ENCODE assay signal across 18 cellular contexts in the genomic region with DNA sequence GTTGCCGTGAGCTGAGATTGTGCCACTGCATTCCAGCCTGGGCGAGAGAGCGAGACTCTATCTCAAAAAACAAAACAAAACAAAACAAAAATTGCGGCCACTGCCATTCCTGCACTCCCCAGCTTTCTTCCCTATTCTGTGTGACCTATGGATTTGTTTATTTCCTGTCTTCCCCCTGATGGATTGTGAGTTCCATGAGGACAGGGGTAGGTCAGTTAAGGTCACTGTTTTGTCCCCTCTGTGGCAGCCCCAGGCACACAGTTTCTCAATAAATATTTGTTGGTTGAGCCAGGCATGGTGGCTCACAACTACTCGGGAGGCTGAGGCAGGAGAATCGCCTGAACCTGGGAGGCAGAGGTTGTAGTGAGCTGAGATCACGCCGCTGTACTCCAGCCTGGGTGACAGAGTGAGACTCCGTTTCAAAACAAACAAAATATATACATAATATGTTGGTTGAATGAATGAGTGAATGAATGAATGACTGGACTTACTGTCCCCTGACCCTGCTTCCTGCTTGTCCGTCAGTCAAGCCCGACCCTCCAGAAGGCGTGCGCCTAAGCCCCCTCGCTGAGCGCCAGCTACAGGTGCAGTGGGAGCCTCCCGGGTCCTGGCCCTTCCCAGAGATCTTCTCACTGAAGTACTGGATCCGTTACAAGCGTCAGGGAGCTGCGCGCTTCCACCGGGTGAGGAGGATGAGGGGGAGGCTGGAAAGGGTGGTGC. TPM values are rescaled to one million over a fixed set of nuclear protein-coding genes. Genes with fewer than 3 reads are reported as not detected.
DNase-seq lines count a peak whose midpoint lies in the region; ATAC-seq lines count a peak whose summit lies in the region.
"Had no signal": no experiment of that assay in that cellular context is flagged by ENCODE, and none has a peak within 500 bp of the region (broad histone marks: within the 10 kb centered on the region; RNA-seq: fewer than 3 reads in every experiment).

No MANE protein-coding gene starts in this region.

- no peak overlapping the region for H3K4me3 Mint-ChIP-seq in activated T-helper 1 cell treated with anti-CD3 and anti-CD28 coated beads, Interleukin-12 subunit alpha, Interleukin-12 subunit beta, Interleukin-2, Interleukin-4 antibody, amounts not matched to agents 30 ng/mL and 10 ng/mL and 1 ng/mL, durations not matched to agents 14 hours and 24 hours and 36 hours
- H3K4me3 Mint-ChIP-seq: CD4-positive, alpha-beta memory T cell had no signal

- peaks cover 10% of the 10 kb centered on the region for H3K4me1 ChIP-seq in mesenchymal stem cell (ENCODE audit: control insufficient read depth, insufficient read depth, low read depth, low read length)

- DNase-seq in NCI-H2196 treated with DMSO at 0.1 percent for 48 hours (lab: John Stamatoyannopoulos, UW; ENCODE audit: unreplicated experiment) (peak; percentile 43), NCI-H2196 (lab: John Stamatoyannopoulos, UW; ENCODE audit: unreplicated experiment) (no peak), H7 (peak; percentile 59), mesenchymal stem cell (peak; percentile 34), pons (ENCODE audit: low spot score) (no peak), glomerular visceral epithelial cell (ENCODE audit: extremely low spot score) (no peak)
- DNase-seq in activated T-helper 1 cell treated with anti-CD3 and anti-CD28 coated beads, Interleukin-12 subunit alpha, Interleukin-12 subunit beta, Interleukin-2, Interleukin-4 antibody, amounts not matched to agents 30 ng/mL and 10 ng/mL and 1 ng/mL, durations not matched to agents 14 hours and 24 hours and 36 hours (ENCODE audit: low spot score) = no peak
- DNase-seq: CD4-positive, alpha-beta memory T cell; GDM1; GOT3; Kasumi-1; NCI-H1105; NCI-H1694; NCI-H2171 had no signal

- peak overlapping the region; percentile 52 for H3K27ac Mint-ChIP-seq in activated T-helper 1 cell treated with anti-CD3 and anti-CD28 coated beads, Interleukin-12 subunit alpha, Interleukin-12 subunit beta, Interleukin-2, Interleukin-4 antibody, amounts not matched to agents 30 ng/mL and 10 ng/mL and 1 ng/mL, durations not matched to agents 14 hours and 24 hours and 36 hours
- H3K27ac Mint-ChIP-seq: CD4-positive, alpha-beta memory T cell had no signal

- H2AFZ ChIP-seq in mesenchymal stem cell (ENCODE audit: low read depth, low read length) = no peak overlapping the region

- no peaks in the 10 kb centered on the region for H3K36me3 ChIP-seq in H7 (replicated peaks; ENCODE audit: control insufficient read depth, insufficient read depth, low read length)
- H3K36me3 ChIP-seq in mesenchymal stem cell (ENCODE audit: control insufficient read depth in 1 of 2, insufficient read depth in 2 of 2, low read depth in 1 of 2, low read length in 2 of 2) = peaks cover 0 to 13% of the 10 kb centered on the region in 2 experiments
- H3K36me3 ChIP-seq: SJCRH30 had no signal

- H3K27me3 ChIP-seq in H7 (ENCODE audit: control insufficient read depth, insufficient read depth, low read length) = no peaks in the 10 kb centered on the region
- peaks cover 0 to 34% of the 10 kb centered on the region in 2 experiments for H3K27me3 ChIP-seq in mesenchymal stem cell (ENCODE audit: control insufficient read depth in 1 of 2, insufficient read depth in 1 of 2, low read length in 2 of 2)
- H3K27me3 ChIP-seq: SJCRH30 had no signal

- H3K14ac ChIP-seq in mesenchymal stem cell (ENCODE audit: low read length in 2 of 2) = no peak overlapping the region

- H3K9ac ChIP-seq in mesenchymal stem cell (ENCODE audit: low read length) = no peak overlapping the region

- H3K9me3 Mint-ChIP-seq in activated T-helper 1 cell treated with anti-CD3 and anti-CD28 coated beads, Interleukin-12 subunit alpha, Interleukin-12 subunit beta, Interleukin-2, Interleukin-4 antibody, amounts not matched to agents 30 ng/mL and 10 ng/mL and 1 ng/mL, durations not matched to agents 14 hours and 24 hours and 36 hours = no peaks in the 10 kb centered on the region
- H3K9me3 Mint-ChIP-seq: CD4-positive, alpha-beta memory T cell had no signal

- peaks cover 6% of the 10 kb centered on the region for H3K36me3 Mint-ChIP-seq in activated T-helper 1 cell treated with anti-CD3 and anti-CD28 coated beads, Interleukin-12 subunit alpha, Interleukin-12 subunit beta, Interleukin-2, Interleukin-4 antibody, amounts not matched to agents 30 ng/mL and 10 ng/mL and 1 ng/mL, durations not matched to agents 14 hours and 24 hours and 36 hours (ENCODE audit: low read depth)
- H3K36me3 Mint-ChIP-seq: CD4-positive, alpha-beta memory T cell had no signal

- H2BK12ac ChIP-seq in mesenchymal stem cell (ENCODE audit: low read length in 2 of 2) = no peak overlapping the region

- H3K9me3 ChIP-seq in mesenchymal stem cell (ENCODE audit: control insufficient read depth, low read length) = no peaks in the 10 kb centered on the region
- H3K9me3 ChIP-seq: SJCRH30 had no signal

- peak overlapping the region; percentile 22 for H2AK5ac ChIP-seq in mesenchymal stem cell (ENCODE audit: low read length, severe bottlenecking)

- no peak overlapping the region for H3K27ac ChIP-seq in mesenchymal stem cell (ENCODE audit: low read length, poor library complexity, severe bottlenecking)
- H3K27ac ChIP-seq: SJCRH30 had no signal

- H3K18ac ChIP-seq in mesenchymal stem cell (ENCODE audit: low read depth in 1 of 2, low read length in 2 of 2) = peak overlapping the region in 1 of 2 experiments; percentile 2

- no peaks in the 10 kb centered on the region for H3K27me3 Mint-ChIP-seq in activated T-helper 1 cell treated with anti-CD3 and anti-CD28 coated beads, Interleukin-12 subunit alpha, Interleukin-12 subunit beta, Interleukin-2, Interleukin-4 antibody, amounts not matched to agents 30 ng/mL and 10 ng/mL and 1 ng/mL, durations not matched to agents 14 hours and 24 hours and 36 hours (ENCODE audit: insufficient read depth)

- no peak overlapping the region for H4K91ac ChIP-seq in mesenchymal stem cell (ENCODE audit: low read length)

- H2BK15ac ChIP-seq in mesenchymal stem cell (ENCODE audit: low read depth, poor library complexity, severe bottlenecking) = no peak overlapping the region

- H3K4me1 Mint-ChIP-seq in activated T-helper 1 cell treated with anti-CD3 and anti-CD28 coated beads, Interleukin-12 subunit alpha, Interleukin-12 subunit beta, Interleukin-2, Interleukin-4 antibody, amounts not matched to agents 30 ng/mL and 10 ng/mL and 1 ng/mL, durations not matched to agents 14 hours and 24 hours and 36 hours (ENCODE audit: low read depth) = peaks cover 5% of the 10 kb centered on the region
- H3K4me1 Mint-ChIP-seq: CD4-positive, alpha-beta memory T cell had no signal

- 68% methylated on average over 17 of the region's 21 CpGs for WGBS in mesenchymal stem cell

- no peak overlapping the region for H3K4me3 ChIP-seq in H7 (ENCODE audit: insufficient read depth, low read depth, low read length)
- H3K4me3 ChIP-seq in mesenchymal stem cell (ENCODE audit: insufficient read depth in 1 of 2, low read depth in 1 of 2, low read length in 2 of 2) = no peak overlapping the region
- H3K4me3 ChIP-seq: SJCRH30 had no signal

- H3K23ac ChIP-seq in mesenchymal stem cell (ENCODE audit: low read length in 2 of 2) = no peak overlapping the region

- no peak overlapping the region for H3K4ac ChIP-seq in mesenchymal stem cell (ENCODE audit: low read depth in 1 of 2, low read length in 2 of 2)

- intact Hi-C loops in activated T-helper 1 cell treated with anti-CD3 and anti-CD28 coated beads, Interleukin-12 subunit alpha, Interleukin-12 subunit beta, Interleukin-2, Interleukin-4 antibody, amounts not matched to agents 30 ng/mL and 10 ng/mL and 1 ng/mL, durations not matched to agents 14 hours and 24 hours and 36 hours (cut with micrococcal nuclease) = no loop called here

- no peak overlapping the region for H4K8ac ChIP-seq in mesenchymal stem cell (ENCODE audit: low read length)

- no peak for ATAC-seq in GM21528 (IDR thresholded peaks at IDR 0.05; ENCODE audit: low FRiP score, unreplicated experiment)

- H2BK120ac ChIP-seq in mesenchymal stem cell (ENCODE audit: low read depth, low read length) = no peak overlapping the region

- no peak overlapping the region for H3K4me2 ChIP-seq in mesenchymal stem cell (ENCODE audit: low read length, poor library complexity, severe bottlenecking)

- no peak overlapping the region for H2BK5ac ChIP-seq in mesenchymal stem cell (ENCODE audit: low read depth, low read length, poor library complexity, severe bottlenecking)

- H3K79me1 ChIP-seq in mesenchymal stem cell (replicated peaks; ENCODE audit: low read length, poor library complexity, severe bottlenecking) = no peaks in the 10 kb centered on the region

RNA-seq across cellular contexts. Expression of a gene that starts 5.0 kb away (rescaled TPM):
- 0.10 and 0.67 TPM in 2 replicates for total RNA-seq in H7 (2014; rRNA removed; shearing (Covaris generic))
- total RNA-seq in activated T-helper 1 cell treated with anti-CD3 and anti-CD28 coated beads, Interleukin-12 subunit alpha, Interleukin-12 subunit beta, Interleukin-2, Interleukin-4 antibody, amounts not matched to agents 30 ng/mL and 10 ng/mL and 1 ng/mL, durations not matched to agents 14 hours and 24 hours and 36 hours = 43.3 and 49.7 TPM in 2 replicates
- 1.9 TPM for polyA plus RNA-seq in mesenchymal stem cell (2013, experiment 1 of 2)
- 1.8 TPM for polyA plus RNA-seq in mesenchymal stem cell (2013, experiment 2 of 2)
- total RNA-seq: CD4-positive, alpha-beta memory T cell; SJCRH30 had no signal

RNA-seq across cellular contexts. Expression of a gene that starts 12.6 kb away (rescaled TPM):
- 31.0 and 32.7 TPM in 2 replicates for total RNA-seq in H7 (2014; rRNA removed; shearing (Covaris generic))
- total RNA-seq in activated T-helper 1 cell treated with anti-CD3 and anti-CD28 coated beads, Interleukin-12 subunit alpha, Interleukin-12 subunit beta, Interleukin-2, Interleukin-4 antibody, amounts not matched to agents 30 ng/mL and 10 ng/mL and 1 ng/mL, durations not matched to agents 14 hours and 24 hours and 36 hours = 36.8 and 40.6 TPM in 2 replicates
- polyA plus RNA-seq in mesenchymal stem cell (2013, experiment 1 of 2) = 14.8 TPM
- polyA plus RNA-seq in mesenchymal stem cell (2013, experiment 2 of 2) = 14.9 TPM

RNA-seq across cellular contexts. Expression of a gene that starts 44.8 kb away (rescaled TPM):
- 1.3 and 1.5 TPM in 2 replicates for total RNA-seq in H7 (2014; rRNA removed; shearing (Covaris generic))
- total RNA-seq in activated T-helper 1 cell treated with anti-CD3 and anti-CD28 coated beads, Interleukin-12 subunit alpha, Interleukin-12 subunit beta, Interleukin-2, Interleukin-4 antibody, amounts not matched to agents 30 ng/mL and 10 ng/mL and 1 ng/mL, durations not matched to agents 14 hours and 24 hours and 36 hours = not detected in 2 replicates
- polyA plus RNA-seq in mesenchymal stem cell (2013, experiment 1 of 2) = not detected
- polyA plus RNA-seq in mesenchymal stem cell (2013, experiment 2 of 2) = not detected
- total RNA-seq: NCI-H460 had no signal
- polyA plus RNA-seq: BJ; CD4-positive, alpha-beta memory T cell had no signal

RNA-seq across cellular contexts. Expression of a gene that starts 51.8 kb away (rescaled TPM):
- total RNA-seq in H7 (2014; rRNA removed; shearing (Covaris generic)) = 1.0 and 1.2 TPM in 2 replicates
- 0.49 and 0.54 TPM in 2 replicates for total RNA-seq in activated T-helper 1 cell treated with anti-CD3 and anti-CD28 coated beads, Interleukin-12 subunit alpha, Interleukin-12 subunit beta, Interleukin-2, Interleukin-4 antibody, amounts not matched to agents 30 ng/mL and 10 ng/mL and 1 ng/mL, durations not matched to agents 14 hours and 24 hours and 36 hours
- 0.12 TPM for polyA plus RNA-seq in mesenchymal stem cell (2013, experiment 1 of 2)
- 0.14 TPM for polyA plus RNA-seq in mesenchymal stem cell (2013, experiment 2 of 2)

RNA-seq across cellular contexts. Expression of a gene that starts 51.9 kb away (rescaled TPM):
- total RNA-seq in H7 (2014; rRNA removed; shearing (Covaris generic)) = 23.3 and 25.1 TPM in 2 replicates
- 42.6 and 46.4 TPM in 2 replicates for total RNA-seq in activated T-helper 1 cell treated with anti-CD3 and anti-CD28 coated beads, Interleukin-12 subunit alpha, Interleukin-12 subunit beta, Interleukin-2, Interleukin-4 antibody, amounts not matched to agents 30 ng/mL and 10 ng/mL and 1 ng/mL, durations not matched to agents 14 hours and 24 hours and 36 hours
- polyA plus RNA-seq in mesenchymal stem cell (2013, experiment 1 of 2) = 16.5 TPM
- 16.2 TPM for polyA plus RNA-seq in mesenchymal stem cell (2013, experiment 2 of 2)

Comparison
In these comparisons a context has a peak if more than half of its experiments do, and no peak if none do; other contexts are left out.
1. DNase-seq: peak in NCI-H2196 treated with DMSO at 0.1 percent for 48 hours (single experiment), H7 (single experiment) and mesenchymal stem cell (single experiment); none in NCI-H2196 (single experiment), activated T-helper 1 cell treated with anti-CD3 and anti-CD28 coated beads, Interleukin-12 subunit alpha, Interleukin-12 subunit beta, Interleukin-2, Interleukin-4 antibody, amounts not matched to agents 30 ng/mL and 10 ng/mL and 1 ng/mL, durations not matched to agents 14 hours and 24 hours and 36 hours (single experiment), pons (single experiment) and glomerular visceral epithelial cell (single experiment).
2. RNA of a gene that starts 5.0 kb away (total RNA-seq): 43.3 to 49.7 TPM in activated T-helper 1 cell treated with anti-CD3 and anti-CD28 coated beads, Interleukin-12 subunit alpha, Interleukin-12 subunit beta, Interleukin-2, Interleukin-4 antibody, amounts not matched to agents 30 ng/mL and 10 ng/mL and 1 ng/mL, durations not matched to agents 14 hours and 24 hours and 36 hours; 0.10 to 0.67 TPM in H7; every median in the first group is over 10 times any median in the second.